13 cellular contexts compared by ENCODE assay signal in genomic region chr3:152779649-152780048, GRCh38. TPM values are rescaled to one million over a fixed set of nuclear protein-coding genes. Genes with fewer than 3 reads are reported as not detected.
DNase-seq lines count a peak whose midpoint lies in the region; ATAC-seq and TF ChIP-seq lines count a peak whose summit lies in the region.
"Had no signal": no experiment of that assay in that cellular context is flagged by ENCODE, and none has a peak within 500 bp of the region (broad histone marks: within the 10 kb centered on the region; RNA-seq: fewer than 3 reads in every experiment).

No MANE protein-coding gene starts in this region.

- H3K36me3 ChIP-seq in A673 (ENCODE audit: insufficient read depth, low read length, poor library complexity, severe bottlenecking): no peaks in the 10 kb centered on the region
- no peaks in the 10 kb centered on the region for H3K36me3 ChIP-seq in CD8-positive, alpha-beta T cell (ENCODE audit: insufficient read depth, low read length)
- H3K36me3 ChIP-seq: neutrophil had no signal

- no peaks in the 10 kb centered on the region for H3K9me3 ChIP-seq in A673 (ENCODE audit: low read depth, low read length, poor library complexity, severe bottlenecking)
- no peaks in the 10 kb centered on the region for H3K9me3 ChIP-seq in CD4-positive, alpha-beta T cell (ENCODE audit: control insufficient read depth, low read length)
- H3K9me3 ChIP-seq in CD8-positive, alpha-beta T cell (ENCODE audit: low read length): no peaks in the 10 kb centered on the region
- H3K9me3 ChIP-seq: neutrophil had no signal

- no peak for TF ChIP-seq CTCF in A673 (conservative IDR thresholded peaks at IDR 0.05; ENCODE audit: low read depth, low read length)
- no peak for TF ChIP-seq CTCF in cardiac fibroblast (IDR thresholded peaks at IDR 0.05; ENCODE audit: low read depth, low read length)
- no peak for TF ChIP-seq CTCF in CD4-positive, alpha-beta T cell (IDR thresholded peaks at IDR 0.05)
- no peak for TF ChIP-seq CTCF in CD8-positive, alpha-beta T cell (IDR thresholded peaks at IDR 0.05)

- H3K4me3 ChIP-seq in A673 (ENCODE audit: low read depth, low read length, poor library complexity, severe bottlenecking): no peak overlapping the region
- no peak overlapping the region for H3K4me3 ChIP-seq in cardiac fibroblast (replicated peaks in 1 of 2; ENCODE audit: low read depth in 2 of 2, low read length in 2 of 2)
- no peak overlapping the region for H3K4me3 ChIP-seq in CD8-positive, alpha-beta T cell (ENCODE audit: low read depth, low read length)

- no peak overlapping the region for H3K27ac Mint-ChIP-seq in CD4-positive, alpha-beta T cell
- no peak overlapping the region for H3K27ac Mint-ChIP-seq in CD8-positive, alpha-beta T cell
- H3K27ac Mint-ChIP-seq: activated naive CD4-positive, alpha-beta T cell treated with anti-CD3 and anti-CD28 coated beads for 36 hours had no signal

- no peaks in the 10 kb centered on the region for H3K9me3 Mint-ChIP-seq in CD4-positive, alpha-beta T cell
- no peaks in the 10 kb centered on the region for H3K9me3 Mint-ChIP-seq in CD8-positive, alpha-beta T cell
- H3K9me3 Mint-ChIP-seq: activated naive CD4-positive, alpha-beta T cell treated with anti-CD3 and anti-CD28 coated beads for 36 hours had no signal

- peak overlapping the region; percentile 3 for H3K27ac ChIP-seq in A673 (ENCODE audit: low read depth, low read length, poor library complexity, severe bottlenecking)
- no peak overlapping the region for H3K27ac ChIP-seq in CD4-positive, alpha-beta T cell (ENCODE audit: low read depth, low read length)
- H3K27ac ChIP-seq in CD8-positive, alpha-beta T cell (ENCODE audit: low read depth, low read length): no peak overlapping the region
- H3K27ac ChIP-seq: neutrophil had no signal

- intact Hi-C loops in A673 (cut with micrococcal nuclease; ENCODE audit: unreplicated experiment): no loop called here
- intact Hi-C loops in CD4-positive, alpha-beta T cell (cut with DNase I, micrococcal nuclease): no loop called here
- intact Hi-C loops in CD8-positive, alpha-beta T cell (cut with DNase I, micrococcal nuclease): no loop called here

- no peaks in the 10 kb centered on the region for H3K36me3 Mint-ChIP-seq in CD4-positive, alpha-beta T cell (ENCODE audit: low read depth)
- H3K36me3 Mint-ChIP-seq in CD8-positive, alpha-beta T cell: no peaks in the 10 kb centered on the region

- no TSS peak for BruUV-seq in A673 (replicated peaks; lab: Mats Ljungman, UMichigan)

- peaks cover 22% of the 10 kb centered on the region for H3K4me1 ChIP-seq in A673 (ENCODE audit: insufficient read depth, low read length, poor library complexity, severe bottlenecking)
- no peaks in the 10 kb centered on the region for H3K4me1 ChIP-seq in CD8-positive, alpha-beta T cell (ENCODE audit: insufficient read depth, low read length)

- no peak overlapping the region for H3K4me3 Mint-ChIP-seq in CD4-positive, alpha-beta T cell
- H3K4me3 Mint-ChIP-seq in CD8-positive, alpha-beta T cell: no peak overlapping the region
- H3K4me3 Mint-ChIP-seq: activated naive CD4-positive, alpha-beta T cell treated with anti-CD3 and anti-CD28 coated beads for 36 hours had no signal

- no peaks in the 10 kb centered on the region for H3K27me3 ChIP-seq in A673 (replicated peaks; ENCODE audit: insufficient read depth, low read depth, low read length, poor library complexity)
- no peaks in the 10 kb centered on the region for H3K27me3 ChIP-seq in CD4-positive, alpha-beta T cell (ENCODE audit: control insufficient read depth, insufficient read depth, low read length)
- H3K27me3 ChIP-seq in CD8-positive, alpha-beta T cell (ENCODE audit: insufficient read depth, low read length): no peaks in the 10 kb centered on the region
- H3K27me3 ChIP-seq: neutrophil had no signal

- no peaks in the 10 kb centered on the region for H3K4me1 Mint-ChIP-seq in CD4-positive, alpha-beta T cell (ENCODE audit: low read depth)
- no peaks in the 10 kb centered on the region for H3K4me1 Mint-ChIP-seq in CD8-positive, alpha-beta T cell (ENCODE audit: low read depth)

- no peak for ATAC-seq in GM21447 (IDR thresholded peaks at IDR 0.05; ENCODE audit: unreplicated experiment)
- no peak for ATAC-seq in CD4-positive, alpha-beta T cell (ENCODE audit: poor library complexity)
- no peak for ATAC-seq in CD8-positive, alpha-beta T cell
- ATAC-seq: Panc1 had no signal

- H3K27me3 Mint-ChIP-seq in CD4-positive, alpha-beta T cell: no peaks in the 10 kb centered on the region
- no peaks in the 10 kb centered on the region for H3K27me3 Mint-ChIP-seq in CD8-positive, alpha-beta T cell (ENCODE audit: low read depth)

- DNase-seq in A673 (ENCODE audit: low spot score): peak; percentile 78
- peak; percentile 17 for DNase-seq in HS-27A (ENCODE audit: low read depth)
- peak; percentile 51 to 59 for DNase-seq in cardiac fibroblast (ENCODE audit: low read depth in 2 of 2)
- peak; percentile 48 for DNase-seq in left kidney (ENCODE audit: low read depth, low spot score)
- DNase-seq in NCI-H187 treated with DMSO at 0.1 percent for 48 hours (lab: John Stamatoyannopoulos, UW): no peak
- DNase-seq in CD4-positive, alpha-beta T cell: no peak
- no peak for DNase-seq in CD8-positive, alpha-beta T cell
- DNase-seq: activated naive CD4-positive, alpha-beta T cell treated with anti-CD3 and anti-CD28 coated beads for 36 hours; DMS79 treated with DMSO at 0.1 percent for 48 hours; NCI-H226 had no signal

- CTCF ChIA-PET in A673 (lab: Charles Lee): no interaction called here
- CTCF ChIA-PET in CD4-positive, alpha-beta T cell (lab: Charles Lee): no interaction called here
- CTCF ChIA-PET in CD8-positive, alpha-beta T cell (lab: Charles Lee): no interaction called here

- POLR2A ChIA-PET in A673 (lab: Charles Lee; ENCODE audit: low non-redundant PET): interaction anchor here (0.6 kb wide), 1 partner anchor 84 kb away, joined by 3 read pairs; no protein-coding TSS in a partner anchor
- POLR2A ChIA-PET in CD4-positive, alpha-beta T cell (lab: Charles Lee): no interaction called here
- POLR2A ChIA-PET in CD8-positive, alpha-beta T cell (lab: Charles Lee): no interaction called here

RNA-seq across cellular contexts. Expression of gene P2RY1, which starts 55.3 kb away (rescaled TPM):
- 14.0 and 17.0 TPM in 2 replicates for total RNA-seq in A673 (2021)
- total RNA-seq in CD4-positive, alpha-beta T cell: under 1 TPM; 0.11 to 0.17 TPM
- under 1 TPM in 1 of 2 experiments, not detected in 1; 0.06 TPM for total RNA-seq in CD8-positive, alpha-beta T cell

Comparison
In these comparisons a context has a peak if more than half of its experiments do, and no peak if none do; other contexts are left out.
1. DNase-seq: peak in A673 (single experiment), HS-27A (single experiment), cardiac fibroblast (2 of 2) and left kidney (single experiment); none in NCI-H187 treated with DMSO at 0.1 percent for 48 hours (single experiment), CD4-positive, alpha-beta T cell (0 of 10) and CD8-positive, alpha-beta T cell (0 of 7).
2. RNA of gene P2RY1, which starts 55.3 kb away (total RNA-seq): 14.0 to 17.0 TPM in A673; 0.11 to 0.17 TPM in CD4-positive, alpha-beta T cell and 0.06 TPM in CD8-positive, alpha-beta T cell; every median in the first group is over 10 times any median in the second.